ENCODE assay signal across 19 cellular contexts in the genomic region with DNA sequence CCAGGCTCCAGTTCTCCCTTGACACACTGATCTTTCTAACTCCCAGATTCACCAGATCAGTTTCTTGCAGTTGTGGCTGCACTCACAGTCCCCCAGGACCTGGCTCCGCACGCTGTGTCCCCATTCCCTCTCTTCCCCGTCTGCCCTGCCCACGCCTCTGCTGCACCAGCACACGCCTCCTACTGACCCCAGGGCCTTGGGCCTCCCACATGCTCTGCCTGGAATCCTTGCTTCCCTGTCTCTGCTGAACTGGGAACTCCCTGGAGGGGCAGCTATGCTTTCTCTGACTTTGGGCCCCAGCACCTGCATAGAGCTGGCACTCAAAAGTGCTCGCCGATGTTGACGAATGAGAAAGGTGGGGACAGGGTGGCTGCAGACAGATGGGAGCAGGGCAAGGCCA.
"Had no signal": no experiment of that assay in that cellular context is flagged by ENCODE, and none has a peak within 500 bp of the region (broad histone marks: within the 10 kb centered on the region; RNA-seq: fewer than 3 reads in every experiment).

No MANE protein-coding gene starts in this region.

- H3K9me3 Mint-ChIP-seq: activated B cell treated with CpG ODN at 0.5 μM for 24 hours; activated CD4-positive, alpha-beta memory T cell treated with anti-CD3 and anti-CD28 coated beads for 36 hours; dendritic cell treated with granulocyte-macrophage colony-stimulating factor and Interleukin-4, amounts not matched to agents 40 ng/mL and 50 ng/mL, for 4 days; mesothelial cell of epicardium; nephron; T-helper 2 cell treated with Interferon-gamma antibody and Interleukin-4, amounts not matched to agents 5 μg/mL and 100 μg/mL, for 36 hours; type B pancreatic cell had no signal

- H3K9me3 ChIP-seq: breast epithelium, esophagus squamous epithelium, testis had no signal

- H3K27ac Mint-ChIP-seq: activated B cell treated with CpG ODN at 0.5 μM for 24 hours; activated CD4-positive, alpha-beta memory T cell treated with anti-CD3 and anti-CD28 coated beads for 36 hours; dendritic cell treated with granulocyte-macrophage colony-stimulating factor and Interleukin-4, amounts not matched to agents 40 ng/mL and 50 ng/mL, for 4 days; mesothelial cell of epicardium; nephron; T-helper 2 cell treated with Interferon-gamma antibody and Interleukin-4, amounts not matched to agents 5 μg/mL and 100 μg/mL, for 36 hours; type B pancreatic cell had no signal

- H3K27me3 Mint-ChIP-seq: activated B cell treated with CpG ODN at 0.5 μM for 24 hours; activated CD4-positive, alpha-beta memory T cell treated with anti-CD3 and anti-CD28 coated beads for 36 hours; dendritic cell treated with granulocyte-macrophage colony-stimulating factor and Interleukin-4, amounts not matched to agents 40 ng/mL and 50 ng/mL, for 4 days; type B pancreatic cell had no signal

- H3K27me3 ChIP-seq: breast epithelium, testis had no signal

- H3K4me3 Mint-ChIP-seq: activated B cell treated with CpG ODN at 0.5 μM for 24 hours; activated CD4-positive, alpha-beta memory T cell treated with anti-CD3 and anti-CD28 coated beads for 36 hours; dendritic cell treated with granulocyte-macrophage colony-stimulating factor and Interleukin-4, amounts not matched to agents 40 ng/mL and 50 ng/mL, for 4 days; mesothelial cell of epicardium; nephron; T-helper 2 cell treated with Interferon-gamma antibody and Interleukin-4, amounts not matched to agents 5 μg/mL and 100 μg/mL, for 36 hours; type B pancreatic cell had no signal

- H3K36me3 Mint-ChIP-seq: activated CD4-positive, alpha-beta memory T cell treated with anti-CD3 and anti-CD28 coated beads for 36 hours; mesothelial cell of epicardium; type B pancreatic cell had no signal

- H3K4me1 Mint-ChIP-seq: activated B cell treated with CpG ODN at 0.5 μM for 24 hours had no signal

- H3K36me3 ChIP-seq: breast epithelium, esophagus squamous epithelium had no signal

- FAIRE-seq: astrocyte, small intestine had no signal

- DNase-seq: activated B cell treated with CpG ODN at 0.5 μM for 24 hours; activated CD4-positive, alpha-beta memory T cell treated with anti-CD3 and anti-CD28 coated beads for 36 hours; activated CD4-positive, alpha-beta T cell treated with anti-CD3 and anti-CD28 coated beads for 4 hours; activated naive CD4-positive, alpha-beta T cell treated with Interleukin-2 at 50 U/mL for 16 hours; activated T-cell treated with anti-CD3 and anti-CD28 coated beads for 4 hours; cerebellar nuclear complex; effector memory CD4-positive, alpha-beta T cell; esophagus squamous epithelium; small intestine; stimulated activated CD4-positive, alpha-beta T cell treated with anti-CD3 and anti-CD28 coated beads, Interleukin-4, amount 100 ng/mL, for 1 hour; testis had no signal

- H3K4me3 ChIP-seq: breast epithelium, esophagus squamous epithelium, lung, testis had no signal

- H3K27ac ChIP-seq: breast epithelium, esophagus squamous epithelium, testis had no signal

- H3K4me1 ChIP-seq: breast epithelium had no signal
